18 cellular contexts compared by ENCODE assay signal in the genomic region with DNA sequence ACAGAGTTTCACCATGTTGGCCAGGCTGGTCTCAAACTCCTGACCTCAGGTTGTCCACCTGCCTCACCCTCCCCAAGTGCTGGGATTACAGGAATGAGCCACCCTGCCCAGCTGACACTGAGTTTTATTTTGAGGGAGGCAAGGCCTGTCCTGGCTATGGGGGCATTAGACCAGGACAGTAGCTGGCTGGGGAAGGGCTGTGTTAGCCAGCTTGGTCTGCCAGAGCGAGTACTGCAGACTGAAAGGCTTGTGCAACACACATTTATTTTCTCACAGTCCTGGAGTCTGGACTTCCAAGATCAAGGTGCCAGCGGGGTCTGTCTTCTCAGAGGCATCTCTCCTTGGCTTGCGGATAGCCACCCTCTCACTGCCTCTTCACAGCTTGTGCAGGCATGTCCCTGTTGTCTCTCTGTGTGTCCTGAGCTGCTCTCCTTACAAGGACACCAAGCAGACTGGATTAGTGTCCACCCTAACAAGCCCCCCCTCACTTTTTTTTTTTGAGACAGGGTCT. TPM values are rescaled to one million over a fixed set of nuclear protein-coding genes. Genes with fewer than 3 reads are reported as not detected.
DNase-seq lines count a peak whose midpoint lies in the region; ATAC-seq, FAIRE-seq and TF ChIP-seq lines count a peak whose summit lies in the region.
"Had no signal": no experiment of that assay in that cellular context is flagged by ENCODE, and none has a peak within 500 bp of the region (broad histone marks: within the 10 kb centered on the region; RNA-seq: fewer than 3 reads in every experiment).

No MANE protein-coding gene starts in this region.

- H4K91ac ChIP-seq in neuronal stem cell (ENCODE audit: low read depth, low read length, poor library complexity) = no peak overlapping the region

- H3K9ac ChIP-seq in keratinocyte (ENCODE audit: control insufficient read depth, extremely low read depth, insufficient read depth, low read length) = no peak overlapping the region
- peak overlapping the region; percentile 13 for H3K9ac ChIP-seq in neuronal stem cell (ENCODE audit: low read depth, low read length, poor library complexity)

- H3K4ac ChIP-seq in neuronal stem cell (ENCODE audit: low read length) = no peak overlapping the region

- H3K23ac ChIP-seq in neuronal stem cell (ENCODE audit: low read depth, low read length, poor library complexity) = no peak overlapping the region

- no peaks in the 10 kb centered on the region for H4K20me1 ChIP-seq in keratinocyte (ENCODE audit: control insufficient read depth, extremely low read depth, insufficient read depth, low read length)

- no peak overlapping the region for H4K8ac ChIP-seq in neuronal stem cell (ENCODE audit: low read depth, low read length)

- H3K27me3 ChIP-seq in left ventricle myocardium inferior (ENCODE audit: low read depth) = no peaks in the 10 kb centered on the region
- H3K27me3 ChIP-seq in keratinocyte (ENCODE audit: control insufficient read depth, extremely low read depth, insufficient read depth, low read length) = no peaks in the 10 kb centered on the region
- no peaks in the 10 kb centered on the region for H3K27me3 ChIP-seq in neuronal stem cell (ENCODE audit: control insufficient read depth in 3 of 3, insufficient read depth in 3 of 3, low read depth in 1 of 3, low read length in 3 of 3)
- no peaks in the 10 kb centered on the region for H3K27me3 ChIP-seq in vagina

- no peak for TF ChIP-seq POLR2A in vagina (IDR thresholded peaks at IDR 0.05)

- peak; percentile 73 for FAIRE-seq in keratinocyte (lab: Jason Lieb, UNC)
- FAIRE-seq: A204.1, GM12892, GM19239 had no signal

- H2BK15ac ChIP-seq in neuronal stem cell (ENCODE audit: low read length) = no peak overlapping the region

- no peak overlapping the region for H3K14ac ChIP-seq in neuronal stem cell (ENCODE audit: low read length)

- H2BK120ac ChIP-seq in neuronal stem cell (ENCODE audit: low read depth, low read length) = no peak overlapping the region

- H2BK5ac ChIP-seq in neuronal stem cell (ENCODE audit: low read length) = no peak overlapping the region

- peaks cover 22% of the 10 kb centered on the region for H3K4me1 ChIP-seq in left ventricle myocardium inferior
- peaks cover 33% of the 10 kb centered on the region for H3K4me1 ChIP-seq in keratinocyte (ENCODE audit: control insufficient read depth, extremely low read depth, insufficient read depth, low read length)
- peaks cover 6 to 12% of the 10 kb centered on the region in 2 donors for H3K4me1 ChIP-seq in neuronal stem cell (ENCODE audit: control insufficient read depth in 2 of 2, insufficient read depth in 1 of 2, low read depth in 1 of 2, low read length in 2 of 2)
- H3K4me1 ChIP-seq in vagina = peaks cover 73% of the 10 kb centered on the region
- H3K4me1 ChIP-seq: HAP-1 had no signal

- no peaks in the 10 kb centered on the region for H3K79me1 ChIP-seq in neuronal stem cell (ENCODE audit: low read depth, low read length)

- TF ChIP-seq CTCF in left ventricle myocardium inferior (IDR thresholded peaks at IDR 0.05; ENCODE audit: borderline replicate concordance) (no peak), keratinocyte (optimal IDR thresholded peaks at IDR 0.05 in 1 of 3, IDR thresholded peaks at IDR 0.05 in 1 of 3, conservative IDR thresholded peaks at IDR 0.05 in 1 of 3; ENCODE audit: extremely low read depth in 1 of 3, insufficient read depth in 2 of 3, low read length in 3 of 3) (no peak), vagina (IDR thresholded peaks at IDR 0.05) (no peak)

- no peaks in the 10 kb centered on the region for H3K79me2 ChIP-seq in keratinocyte (ENCODE audit: control insufficient read depth, insufficient read depth, low read length)

- H3K4me3 ChIP-seq in left ventricle myocardium inferior (no peak overlapping the region), keratinocyte (ENCODE audit: control insufficient read depth in 2 of 3, extremely low read depth in 1 of 3, insufficient read depth in 2 of 3, low read depth in 1 of 3, low read length in 3 of 3) (no peak overlapping the region), neuronal stem cell (ENCODE audit: low read length in 2 of 2) (no peak overlapping the region), vagina (no peak overlapping the region)
- H3K4me3 ChIP-seq: HAP-1 had no signal

- dilution Hi-C loops in keratinocyte (cut with MboI; ENCODE audit: extremely low pct_ligation_motif_present, low sequenced_read_pairs) = no loop called here

- H3K9me3 ChIP-seq in left ventricle myocardium inferior (replicated peaks) (no peaks in the 10 kb centered on the region), keratinocyte (ENCODE audit: control insufficient read depth, low read depth, low read length) (no peaks in the 10 kb centered on the region), neuronal stem cell (replicated peaks in 1 of 2; ENCODE audit: control insufficient read depth in 2 of 2, insufficient read depth in 1 of 2, low read depth in 1 of 2, low read length in 2 of 2) (no peaks in the 10 kb centered on the region), vagina (no peaks in the 10 kb centered on the region)
- H3K9me3 ChIP-seq: Caco-2, HAP-1 had no signal

- ATAC-seq in Right ventricle myocardium inferior (no peak), HG03039 (IDR thresholded peaks at IDR 0.05; ENCODE audit: unreplicated experiment) (no peak)
- ATAC-seq: CD8-positive, alpha-beta T cell had no signal

- intact Hi-C loops in Right ventricle myocardium inferior (cut with DNase I) = loop anchor here (10.0 kb wide), 2 partner anchors 253 to 633 kb away; no protein-coding TSS in a partner anchor
- intact Hi-C loops in left ventricle myocardium inferior (cut with micrococcal nuclease) = loop anchor here (10.0 kb wide), 1 partner anchor 383 kb away; no protein-coding TSS in a partner anchor
- intact Hi-C loops in vagina (cut with DNase I) = no loop called here

- H3K9me1 ChIP-seq in keratinocyte (ENCODE audit: control insufficient read depth, extremely low read depth, insufficient read depth, low read length) = no peaks in the 10 kb centered on the region

- no peak overlapping the region for H2BK12ac ChIP-seq in neuronal stem cell (ENCODE audit: low read length)

- WGBS in neuronal stem cell (ENCODE audit: extremely low coverage in 2 of 2, insufficient read length in 2 of 2, insufficient replicate concordance in 1 of 2), 2 donors = no CpG with 5 or more reads among the region's 3 CpGs

- H3K18ac ChIP-seq in neuronal stem cell (ENCODE audit: low read length) = peak overlapping the region; percentile 49

- H3K27ac ChIP-seq in left ventricle myocardium inferior (replicated peaks) (no peak overlapping the region), keratinocyte (ENCODE audit: control insufficient read depth, insufficient read depth, low read length) (no peak overlapping the region), neuronal stem cell (replicated peaks; ENCODE audit: low read length) (no peak overlapping the region), vagina (peak overlapping the region; percentile 25)

- no peaks in the 10 kb centered on the region for H3K36me3 ChIP-seq in left ventricle myocardium inferior
- H3K36me3 ChIP-seq in keratinocyte (ENCODE audit: control insufficient read depth in 2 of 2, extremely low read depth in 1 of 2, insufficient read depth in 2 of 2, low read length in 2 of 2) = no peaks in the 10 kb centered on the region
- no peaks in the 10 kb centered on the region for H3K36me3 ChIP-seq in neuronal stem cell (replicated peaks in 1 of 2; ENCODE audit: control insufficient read depth in 2 of 2, insufficient read depth in 2 of 2, low read length in 2 of 2)
- no peaks in the 10 kb centered on the region for H3K36me3 ChIP-seq in vagina
- H3K36me3 ChIP-seq: HAP-1 had no signal

- peak; percentile 47 for DNase-seq in Right ventricle myocardium inferior (ENCODE audit: missing footprints)
- DNase-seq in left ventricle myocardium inferior = no peak
- DNase-seq in keratinocyte (ENCODE audit: low read depth, low spot score) = no peak
- DNase-seq in neuronal stem cell (ENCODE audit: low spot score) = no peak
- DNase-seq in vagina (ENCODE audit: extremely low spot score in 2 of 2) = no peak
- no peak for DNase-seq in COLO668 (lab: John Stamatoyannopoulos, UW; ENCODE audit: unreplicated experiment)
- no peak for DNase-seq in AG20443 (ENCODE audit: low spot score)
- DNase-seq: Caco-2; CD8-positive, alpha-beta T cell; DND-41; GDM1; GOT3 had no signal

- peak overlapping the region; percentile 36 for H2AK5ac ChIP-seq in neuronal stem cell (ENCODE audit: low read depth, low read length)

- H3K4me2 ChIP-seq in keratinocyte (ENCODE audit: control insufficient read depth, extremely low read depth, insufficient read depth, low read depth, low read length) (no peak overlapping the region), neuronal stem cell (ENCODE audit: insufficient read depth, low read length, poor library complexity, severe bottlenecking) (no peak overlapping the region)

- H2AFZ ChIP-seq in keratinocyte (ENCODE audit: control insufficient read depth, low read length) (peak overlapping the region; percentile 53), neuronal stem cell (ENCODE audit: low read length) (no peak overlapping the region)

RNA-seq across cellular contexts. Expression of gene HAAO, which starts 59.4 kb away (rescaled TPM):
- total RNA-seq in Right ventricle myocardium inferior (1.9 TPM), left ventricle myocardium inferior (2.3 TPM), vagina (5.9 TPM)
- polyA plus RNA-seq in keratinocyte = 0.05 to 0.08 TPM in 2 of 3 replicates, not detected in the other
- polyA plus RNA-seq in keratinocyte (2011; ENCODE audit: low read depth) = not detected
- not detected in 2 replicates for polyA plus RNA-seq in keratinocyte (2011; cell fraction: cytosol; rRNA removed)
- polyA plus RNA-seq in keratinocyte (2011; cell fraction: nucleus; rRNA removed) = not detected in 2 replicates
- polyA plus RNA-seq in keratinocyte (2012; ENCODE audit: low replicate concordance) = not detected in 2 replicates
- polyA minus RNA-seq in keratinocyte = 0.62 TPM in 1 of 3 replicates, not detected in the others
- polyA minus RNA-seq in keratinocyte (2011; cell fraction: cytosol; rRNA and poly(A)+ RNA removed) = not detected
- not detected in 2 replicates for polyA minus RNA-seq in keratinocyte (2011; cell fraction: nucleus; rRNA and poly(A)+ RNA removed)
- 2.1 TPM for polyA plus RNA-seq in neuronal stem cell (2013, experiment 1 of 2)
- 2.5 TPM for polyA plus RNA-seq in neuronal stem cell (2013, experiment 2 of 2)
- total RNA-seq: CD8-positive, alpha-beta T cell; HT1080 had no signal
